Comparison of ENCODE assay signal across 19 cellular contexts in the genomic region with DNA sequence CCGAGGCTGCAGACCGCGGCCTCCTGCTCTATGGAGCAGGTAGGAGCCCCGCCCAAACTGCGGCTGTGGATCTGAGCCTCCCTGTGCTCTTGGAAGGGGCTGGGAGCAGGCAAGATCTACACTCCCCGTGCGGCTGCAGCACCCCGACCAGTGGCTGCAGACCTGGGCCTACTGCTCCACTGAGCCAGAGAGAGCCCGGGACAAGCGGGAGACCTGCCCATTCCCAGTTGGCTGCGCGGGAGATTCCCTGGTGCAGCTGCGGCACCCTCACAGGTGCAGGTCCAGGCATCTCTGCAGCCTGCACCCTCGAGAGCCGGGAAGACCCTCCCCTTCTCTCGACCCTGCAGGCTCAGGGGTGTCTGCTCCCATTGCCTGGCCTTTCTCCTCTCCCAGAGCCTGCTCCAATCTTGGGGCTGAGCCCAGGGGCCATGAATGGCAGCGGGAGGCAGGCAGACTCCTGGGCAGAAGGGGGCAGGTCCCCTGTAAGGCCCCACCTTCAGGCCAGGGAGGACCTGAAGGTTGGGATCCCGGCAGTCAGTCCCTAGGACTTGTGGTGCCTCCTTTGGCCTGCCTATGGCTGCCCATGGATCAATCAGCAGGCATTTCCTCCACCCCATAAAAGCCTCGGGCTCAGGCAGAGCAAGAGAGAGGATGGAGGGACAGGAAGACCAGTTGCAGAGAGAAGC. TPM values are rescaled to one million over a fixed set of nuclear protein-coding genes. Genes with fewer than 3 reads are reported as not detected.
DNase-seq lines count a peak whose midpoint lies in the region; ATAC-seq, FAIRE-seq and TF ChIP-seq lines count a peak whose summit lies in the region.
"Had no signal": no experiment of that assay in that cellular context is flagged by ENCODE, and none has a peak within 500 bp of the region (broad histone marks: within the 10 kb centered on the region; RNA-seq: fewer than 3 reads in every experiment).

No MANE protein-coding gene starts in this region.

- no peak for TF ChIP-seq POLR2A in HepG2 (IDR thresholded peaks at IDR 0.05; ENCODE audit: insufficient read depth in 1 of 2, low read depth in 2 of 2, low read length in 2 of 2)
- TF ChIP-seq POLR2A in testis (IDR thresholded peaks at IDR 0.05): no peak

- no peak overlapping the region for H3K9ac ChIP-seq in H9 (ENCODE audit: extremely low read depth, insufficient read length, low read length)
- no peak overlapping the region for H3K9ac ChIP-seq in HepG2 (ENCODE audit: insufficient read depth, low read depth, low read length)

- H3K36me3 Mint-ChIP-seq in H9 (ENCODE audit: insufficient read depth in 1 of 3, low read depth in 3 of 3): peaks cover 0 to 4% (median 0%) of the 10 kb centered on the region in 3 experiments; a peak in 2 of 7 replicates
- peaks cover 4% of the 10 kb centered on the region for H3K36me3 Mint-ChIP-seq in CD4-positive, alpha-beta T cell (ENCODE audit: low read depth)
- H3K36me3 Mint-ChIP-seq: naive B cell had no signal

- no peak overlapping the region for H2BK12ac ChIP-seq in H9 (ENCODE audit: insufficient read length, low read depth, low read length)

- TF ChIP-seq CTCF in H9 (conservative IDR thresholded peaks at IDR 0.05) (no peak), coronary artery (IDR thresholded peaks at IDR 0.05) (no peak), HepG2 (CRISPR knock-in tag; IDR thresholded peaks at IDR 0.05) (no peak), testis (IDR thresholded peaks at IDR 0.05) (no peak), GM10248 (IDR thresholded peaks at IDR 0.05; ENCODE audit: control extremely low read depth, extremely low read depth, low read depth, missing control alignments) (no peak)
- TF ChIP-seq CTCF in CD4-positive, alpha-beta T cell (IDR thresholded peaks at IDR 0.05): no peak

- no peaks in the 10 kb centered on the region; a peak in 1 of 5 replicates for H3K9me3 Mint-ChIP-seq in H9
- no peaks in the 10 kb centered on the region for H3K9me3 Mint-ChIP-seq in CD4-positive, alpha-beta T cell
- H3K9me3 Mint-ChIP-seq: activated T-helper 17 cell treated with anti-CD3 and anti-CD28 coated beads, Interleukin-2, amount 50 U/mL, for 72 hours; naive B cell had no signal

- peak overlapping the region; percentile 61 for H3K4me3 ChIP-seq in coronary artery
- H3K4me3 ChIP-seq in HepG2 (replicated peaks in 1 of 3; ENCODE audit: insufficient read depth in 1 of 3, low read depth in 2 of 3, low read length in 3 of 3): no peak overlapping the region
- peak overlapping the region in 1 of 2 donors; percentile 17 for H3K4me3 ChIP-seq in testis
- H3K4me3 ChIP-seq: cardiac muscle cell had no signal

- ATAC-seq in HepG2: no peak
- ATAC-seq in CD4-positive, alpha-beta T cell (ENCODE audit: poor library complexity): no peak
- ATAC-seq: activated T-helper 17 cell treated with anti-CD3 and anti-CD28 coated beads, Interleukin-2, amount 50 U/mL, for 72 hours; T-helper 17 cell had no signal

- no peak overlapping the region for H3K27ac ChIP-seq in H9 (ENCODE audit: insufficient read length, low read depth, low read length)
- H3K27ac ChIP-seq in coronary artery: peak overlapping the region; percentile 25 to 46
- H3K27ac ChIP-seq in HepG2 (ENCODE audit: extremely low read length, insufficient read depth, low read length): peak overlapping the region; percentile 85
- H3K27ac ChIP-seq in testis: peak overlapping the region in 1 of 2 donors; percentile 34
- no peak overlapping the region for H3K27ac ChIP-seq in CD4-positive, alpha-beta T cell (ENCODE audit: low read depth, low read length)
- H3K27ac ChIP-seq: cardiac muscle cell had no signal

- no CpG with 5 or more reads among the region's 19 CpGs for WGBS in H9 (ENCODE audit: extremely low coverage, insufficient read length, low lambda C conversion rate)
- 94% methylated on average over 2 of the region's 19 CpGs for WGBS in HepG2 (ENCODE audit: low lambda C conversion rate)
- 52 to 74% methylated on average over 10 of the region's 19 CpGs for WGBS in testis, 2 donors

- H3K9me3 ChIP-seq in H9 (ENCODE audit: control insufficient read depth, low read depth, low read length) (no peaks in the 10 kb centered on the region), HepG2 (ENCODE audit: low read length) (0 out of 2 replicates have a peak, but pooled peaks cover 4% of the 10 kb centered on the region), testis (no peaks in the 10 kb centered on the region)
- H3K9me3 ChIP-seq in CD4-positive, alpha-beta T cell (ENCODE audit: control insufficient read depth, low read length): no peaks in the 10 kb centered on the region

- no peak for FAIRE-seq in HepG2 (lab: Jason Lieb, UNC)

- H3K27me3 Mint-ChIP-seq in H9 (ENCODE audit: low read depth): no peaks in the 10 kb centered on the region
- no peaks in the 10 kb centered on the region for H3K27me3 Mint-ChIP-seq in CD4-positive, alpha-beta T cell
- H3K27me3 Mint-ChIP-seq: activated T-helper 17 cell treated with anti-CD3 and anti-CD28 coated beads, Interleukin-2, amount 50 U/mL, for 72 hours; T-helper 17 cell had no signal

- H3K4me1 Mint-ChIP-seq in H9: no peaks in the 10 kb centered on the region
- no peaks in the 10 kb centered on the region for H3K4me1 Mint-ChIP-seq in CD4-positive, alpha-beta T cell (ENCODE audit: low read depth)
- H3K4me1 Mint-ChIP-seq: activated T-helper 17 cell treated with anti-CD3 and anti-CD28 coated beads, Interleukin-2, amount 50 U/mL, for 72 hours; naive B cell had no signal

- H4K20me1 ChIP-seq in H9 (ENCODE audit: control insufficient read depth, insufficient read depth, insufficient read length) (no peaks in the 10 kb centered on the region), HepG2 (ENCODE audit: insufficient read depth, low read length) (no peaks in the 10 kb centered on the region)

- no peak overlapping the region for H2BK5ac ChIP-seq in H9 (ENCODE audit: insufficient read length, low read length)

- H3K79me1 ChIP-seq in H9 (ENCODE audit: insufficient read depth, low read depth, low read length, poor library complexity, severe bottlenecking): no peaks in the 10 kb centered on the region

- H3T11ph ChIP-seq in H9 (ENCODE audit: low read length): no peak overlapping the region

- in situ Hi-C loops in HepG2 (cut with HindIII; ENCODE audit: extremely low pct_ligation_motif_present, low pct_unique_long_range_greater_than_20kb): no loop called here

- H3K4me3 Mint-ChIP-seq in H9: no peak overlapping the region
- no peak overlapping the region for H3K4me3 Mint-ChIP-seq in CD4-positive, alpha-beta T cell
- H3K4me3 Mint-ChIP-seq: activated T-helper 17 cell treated with anti-CD3 and anti-CD28 coated beads, Interleukin-2, amount 50 U/mL, for 72 hours; naive B cell; T-helper 17 cell had no signal

- TF ChIP-seq EP300 in HepG2 (IDR thresholded peaks at IDR 0.05; ENCODE audit: low read depth in 2 of 2, low read length in 2 of 2) (no peak), HepG2 (CRISPR knock-in tag; IDR thresholded peaks at IDR 0.05; ENCODE audit: borderline replicate concordance) (no peak)

- H3K36me3 ChIP-seq in HepG2 (replicated peaks in 1 of 2; ENCODE audit: control insufficient read depth in 1 of 2, insufficient read depth in 2 of 2, low read length in 2 of 2) (no peaks in the 10 kb centered on the region), testis (ENCODE audit: low read depth, missing control alignments) (no peaks in the 10 kb centered on the region)
- H3K36me3 ChIP-seq: cardiac muscle cell had no signal

- POLR2A ChIA-PET in HepG2 (lab: Yijun Ruan, JAX) (interaction anchor here (1.1 to 5.4 kb wide), 3 partner anchors 9 to 11 kb away, joined by 3 to 40 read pairs (median 5); a partner anchor contains a TSS), GM10248 (lab: Yijun Ruan, JAX) (no interaction called here)
- POLR2A ChIA-PET in CD4-positive, alpha-beta T cell (lab: Charles Lee): no interaction called here

- no peak overlapping the region for H3K14ac ChIP-seq in H9 (ENCODE audit: insufficient read depth, low read length)

- no peaks in the 10 kb centered on the region for H3K23me2 ChIP-seq in H9 (ENCODE audit: insufficient read length, low read depth, low read length, poor library complexity, severe bottlenecking)

- H3K4me2 ChIP-seq in H9 (ENCODE audit: insufficient read depth, insufficient read length, low read length) (no peak overlapping the region), HepG2 (ENCODE audit: low read depth, low read length) (no peak overlapping the region)

- no peak overlapping the region for H3K56ac ChIP-seq in H9 (ENCODE audit: insufficient read length, low read depth, low read length)

- no TSS peak for BruUV-seq in HepG2 (replicated peaks; lab: Mats Ljungman, UMichigan)

- CTCF ChIA-PET in HepG2 (lab: Yijun Ruan, JAX; ENCODE audit: low intra/inter-chr PET ratio, low total read pairs) (no interaction called here), GM10248 (lab: Yijun Ruan, JAX) (interaction anchor here (1.0 to 1.6 kb wide), 3 partner anchors 9 to 11 kb away, joined by 3 to 7 read pairs (median 5); a partner anchor contains a TSS)
- CTCF ChIA-PET in CD4-positive, alpha-beta T cell (lab: Charles Lee): interaction anchor here (0.5 kb wide), 1 partner anchor 1779 kb away, joined by 3 read pairs; no protein-coding TSS in a partner anchor

- H2BK20ac ChIP-seq in H9 (ENCODE audit: low read depth, low read length, poor library complexity, severe bottlenecking): no peak overlapping the region

- no peak overlapping the region for H3K23ac ChIP-seq in H9 (ENCODE audit: insufficient read length, low read depth, low read length)

- no peak overlapping the region for H2BK15ac ChIP-seq in H9 (ENCODE audit: low read depth, low read length)

- H4K8ac ChIP-seq in H9 (replicated peaks; ENCODE audit: insufficient read length, low read depth, low read length): no peak overlapping the region

- peak; percentile 55 for DNase-seq in H9
- DNase-seq in coronary artery (ENCODE audit: low spot score): no peak
- DNase-seq in HepG2 (ENCODE audit: low spot score): no peak
- peak; percentile 21 for DNase-seq in testis
- DNase-seq in retina: no peak
- no peak for DNase-seq in RKO (ENCODE audit: low spot score)
- no peak for DNase-seq in GM10248 (ENCODE audit: extremely low spot score)
- no peak for DNase-seq in CD4-positive, alpha-beta T cell
- DNase-seq: activated CD4-positive, CD25-positive, alpha-beta regulatory T cell; effector CD8-positive, alpha-beta T cell; naive B cell; NCI-H1694; NCI-H510A; SHP77 treated with DMSO at 0.1 percent for 48 hours; stimulated activated naive CD4-positive, alpha-beta T cell; T-helper 17 cell had no signal

- no peak overlapping the region for H2BK120ac ChIP-seq in H9 (ENCODE audit: low read depth, low read length, poor library complexity, severe bottlenecking)

- no peak overlapping the region for H3K4ac ChIP-seq in H9 (ENCODE audit: low read depth, low read length)

- no peak overlapping the region for H2AK5ac ChIP-seq in H9 (ENCODE audit: insufficient read length, low read length)

- intact Hi-C loops in HepG2 (cut with micrococcal nuclease; ENCODE audit: unreplicated experiment): no loop called here
- intact Hi-C loops in testis (cut with DNase I; ENCODE audit: low total_unique reads): no loop called here
- intact Hi-C loops in CD4-positive, alpha-beta T cell (cut with DNase I, micrococcal nuclease): no loop called here

- H3K4me1 ChIP-seq in H9 (ENCODE audit: insufficient read depth, low read length): no peaks in the 10 kb centered on the region
- H3K4me1 ChIP-seq in HepG2 (ENCODE audit: insufficient read depth, low read length): peaks cover 79% of the 10 kb centered on the region
- H3K4me1 ChIP-seq in testis: peaks cover 5% of the 10 kb centered on the region

- H3K27ac Mint-ChIP-seq in H9: no peak overlapping the region
- no peak overlapping the region for H3K27ac Mint-ChIP-seq in CD4-positive, alpha-beta T cell
- H3K27ac Mint-ChIP-seq: activated T-helper 17 cell treated with anti-CD3 and anti-CD28 coated beads, Interleukin-2, amount 50 U/mL, for 72 hours; naive B cell; T-helper 17 cell had no signal

- H3K79me2 ChIP-seq in H9 (ENCODE audit: insufficient read depth, low read length) (no peaks in the 10 kb centered on the region), HepG2 (ENCODE audit: insufficient read depth, low read length) (no peaks in the 10 kb centered on the region)

- no peak for TF ChIP-seq RAD21 in HepG2 (CRISPR knock-in tag; IDR thresholded peaks at IDR 0.05)

- H4K91ac ChIP-seq in H9 (ENCODE audit: insufficient read length, low read depth, low read length): no peak overlapping the region

- H4K5ac ChIP-seq in H9 (ENCODE audit: insufficient read length, low read depth, low read length): no peak overlapping the region

- H3K18ac ChIP-seq in H9 (ENCODE audit: insufficient read length, low read depth, low read length): no peak overlapping the region

- H3K27me3 ChIP-seq in H9 (ENCODE audit: insufficient read depth, low read length): no peaks in the 10 kb centered on the region
- H3K27me3 ChIP-seq in HepG2 (ENCODE audit: control insufficient read depth in 1 of 2, insufficient read depth in 2 of 2, low read length in 2 of 2): no peaks in the 10 kb centered on the region; a peak in 1 of 5 replicates
- H3K27me3 ChIP-seq in testis: no peaks in the 10 kb centered on the region
- no peaks in the 10 kb centered on the region for H3K27me3 ChIP-seq in CD4-positive, alpha-beta T cell (ENCODE audit: control insufficient read depth, insufficient read depth, low read length)
- H3K27me3 ChIP-seq: cardiac muscle cell had no signal

- H2AFZ ChIP-seq in H9 (ENCODE audit: low read length) (no peak overlapping the region), HepG2 (ENCODE audit: low read length) (no peak overlapping the region)

RNA-seq across cellular contexts. Expression of a gene that starts 8.8 kb away (rescaled TPM):
- total RNA-seq in H9 (2021): 0.94 and 1.2 TPM in 2 replicates
- 1,675 and 2,807 TPM in 2 replicates for total RNA-seq in HepG2 (2016; rRNA removed; fragmentation: Illumina TruSeq; extraction: Trizol)
- 234 and 270 TPM in 2 replicates for total RNA-seq in HepG2 (2016; cell fraction: cytosol; rRNA removed; fragmentation: Illumina TruSeq; extraction: Trizol; ENCODE audit: low read depth)
- total RNA-seq in HepG2 (2016; cell fraction: insoluble cytoplasmic fraction; rRNA removed; fragmentation: Illumina TruSeq; extraction: Trizol): 1,476 and 2,691 TPM in 2 replicates
- total RNA-seq in HepG2 (2016; cell fraction: membrane; rRNA removed; fragmentation: Illumina TruSeq; extraction: Trizol): 813 and 957 TPM in 2 replicates
- 2,507 and 2,973 TPM in 2 replicates for total RNA-seq in HepG2 (2016; cell fraction: nucleus; rRNA removed; fragmentation: Illumina TruSeq; extraction: Trizol)
- polyA plus RNA-seq in HepG2 (2011; rRNA removed): 6,551 and 8,760 TPM in 2 replicates
- polyA plus RNA-seq in HepG2 (2011; cell fraction: cytosol; rRNA removed): 4,485 and 9,624 TPM in 2 replicates
- polyA plus RNA-seq in HepG2 (2011; cell fraction: nucleus; rRNA removed): 2,489 and 3,325 TPM in 2 replicates
- polyA plus RNA-seq in HepG2 (2012): 4,336 and 6,335 TPM in 2 replicates
- polyA plus RNA-seq in HepG2 (2016; cell fraction: cytosol; fragmentation: Illumina TruSeq; extraction: Trizol; ENCODE audit: low read depth): 214 and 262 TPM in 2 replicates
- polyA plus RNA-seq in HepG2 (2016; cell fraction: insoluble cytoplasmic fraction; fragmentation: Illumina TruSeq; extraction: Trizol; ENCODE audit: low read depth): 1,149 and 1,250 TPM in 2 replicates
- 465 and 618 TPM in 2 replicates for polyA plus RNA-seq in HepG2 (2016; cell fraction: membrane; fragmentation: Illumina TruSeq; extraction: Trizol; ENCODE audit: low read depth)
- 2,564 and 2,683 TPM in 2 replicates for polyA plus RNA-seq in HepG2 (2016; cell fraction: nucleus; fragmentation: Illumina TruSeq; extraction: Trizol; ENCODE audit: insufficient read depth, low read depth)
- 3.9 and 4,519 TPM in 2 replicates for polyA minus RNA-seq in HepG2 (2011; rRNA and poly(A)+ RNA removed; ENCODE audit: low replicate concordance)
- polyA minus RNA-seq in HepG2 (2011; cell fraction: cytosol; rRNA and poly(A)+ RNA removed): 3,071 and 7,219 TPM in 2 replicates
- 2,321 and 4,395 TPM in 2 replicates for polyA minus RNA-seq in HepG2 (2011; cell fraction: nucleus; rRNA and poly(A)+ RNA removed)
- 100 to 1,000 TPM in 1 of 2 donors, 10 to 100 TPM in 1; 64.2 to 151 TPM for total RNA-seq in testis
- 200 TPM for polyA plus RNA-seq in testis (ENCODE audit: insufficient read depth, low read depth, low replicate concordance)
- not detected for total RNA-seq in CD4-positive, alpha-beta T cell
- total RNA-seq: activated CD8-positive, alpha-beta memory T cell treated with anti-CD3 and anti-CD28 coated beads for 36 hours; T-helper 17 cell had no signal

Comparison
In these comparisons a context has a peak if more than half of its experiments do, and no peak if none do; other contexts are left out.
1. DNase-seq: peak in H9 (single experiment) and testis (single experiment); none in coronary artery (single experiment), HepG2 (single experiment), retina (single experiment), RKO (single experiment), GM10248 (single experiment) and CD4-positive, alpha-beta T cell (0 of 10).
2. H3K27ac ChIP-seq: peak in coronary artery (2 of 2) and HepG2 (single experiment); none in H9 (single experiment) and CD4-positive, alpha-beta T cell (single experiment).
3. RNA of a gene that starts 8.8 kb away (total RNA-seq): 234 to 2,973 TPM in HepG2 and 64.2 to 151 TPM in testis; 0.94 to 1.2 TPM in H9 and not detected in CD4-positive, alpha-beta T cell; every median in the first group is over 10 times any median in the second.